22 cellular contexts compared by ENCODE assay signal in the genomic region with DNA sequence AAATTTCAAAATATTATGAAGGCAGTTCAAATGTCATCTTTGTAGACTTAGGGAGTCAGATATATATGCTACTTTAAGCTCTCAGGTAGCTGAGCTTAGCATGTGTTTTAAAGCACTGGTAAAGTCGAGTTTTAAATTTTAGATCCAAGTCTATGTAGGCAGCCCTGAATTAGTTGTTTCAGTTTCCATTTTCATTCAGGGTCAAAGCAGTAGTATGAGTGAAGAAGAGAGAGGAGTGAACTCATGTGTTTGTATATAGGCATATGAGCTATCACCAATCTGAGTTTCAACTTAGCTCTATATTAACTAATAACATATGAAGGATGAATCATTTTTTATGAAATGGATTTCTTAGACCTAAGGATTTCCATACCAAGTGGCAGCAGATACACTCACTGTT.
"Had no signal": no experiment of that assay in that cellular context is flagged by ENCODE, and none has a peak within 500 bp of the region (broad histone marks: within the 10 kb centered on the region; RNA-seq: fewer than 3 reads in every experiment).

No MANE protein-coding gene starts in this region.

- H3K4me3 ChIP-seq: MG63 had no signal

- DNase-seq: IMR-90, Karpas-422, KG1, MG63, NCI-H1048, NCI-H1105 treated with DMSO at 0.1 percent for 48 hours, NCI-H1417 treated with DMSO at 0.1 percent for 48 hours, NCI-H146, NCI-H1694 treated with DMSO at 0.1 percent for 48 hours, NCI-H1930, NCI-H2081, NCI-H2107, NCI-H2227 treated with DMSO at 0.1 percent for 48 hours, NCI-H524, NCI-H526 treated with DMSO at 0.1 percent for 48 hours, NCI-H748 treated with DMSO at 0.1 percent for 48 hours, PC-3, SHP77, T-helper 1 cell had no signal

- H3K27me3 ChIP-seq: MG63 had no signal

- H3K9me3 ChIP-seq: MG63 had no signal

- ATAC-seq: HepG2, Panc1, PC-3, SK-N-SH treated with all-trans-retinoic acid at 6 μM for 48 hours had no signal

- H3K36me3 ChIP-seq: MG63 had no signal
